In the genomic region with DNA sequence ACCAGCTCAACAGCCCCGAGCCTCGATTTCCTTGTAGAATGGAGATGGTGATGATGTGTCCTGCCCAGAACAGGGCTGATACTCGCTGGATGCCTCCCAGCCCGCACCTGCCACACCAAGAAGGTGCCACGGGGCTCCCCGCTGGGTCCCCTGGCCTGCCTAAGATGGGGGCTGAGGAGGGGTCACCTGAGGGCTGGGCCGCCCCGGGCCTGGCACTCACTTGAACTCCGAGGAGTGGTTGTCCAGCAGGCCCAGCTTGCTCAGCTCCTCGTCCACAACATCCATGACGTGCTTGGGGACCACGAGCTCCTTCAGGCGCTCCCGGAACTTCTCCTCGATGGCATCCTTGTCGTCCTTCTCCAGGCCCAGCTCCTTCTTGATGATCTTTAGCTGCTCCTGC, we compare ENCODE assay signal across 34 cellular contexts. TPM values are rescaled to one million over a fixed set of nuclear protein-coding genes. Genes with fewer than 3 reads are reported as not detected.
"Had no signal": no experiment of that assay in that cellular context is flagged by ENCODE, and none has a peak within 500 bp of the region (broad histone marks: within the 10 kb centered on the region; RNA-seq: fewer than 3 reads in every experiment).

No MANE protein-coding gene starts in this region.

- ATAC-seq: activated CD4-positive, alpha-beta T cell treated with anti-CD3 and anti-CD28 coated beads for 36 hours; activated CD8-positive, alpha-beta memory T cell treated with anti-CD3 and anti-CD28 coated beads, Interleukin-2, amount 10 ng/mL, durations not matched to agents 7 days and 5 days; activated CD8-positive, alpha-beta T cell treated with anti-CD3 and anti-CD28 coated beads, Interleukin-2, amount 10 ng/mL, durations not matched to agents 7 days and 5 days; gastrocnemius medialis had no signal

- H3K4me2 ChIP-seq: hepatocyte had no signal

- H3K79me2 ChIP-seq: hepatocyte had no signal

- H3K27ac Mint-ChIP-seq: activated CD4-positive, alpha-beta T cell treated with anti-CD3 and anti-CD28 coated beads for 36 hours; activated CD8-positive, alpha-beta memory T cell treated with anti-CD3 and anti-CD28 coated beads, Interleukin-2, amount 10 ng/mL, durations not matched to agents 7 days and 5 days; activated CD8-positive, alpha-beta T cell treated with anti-CD3 and anti-CD28 coated beads, Interleukin-2, amount 10 ng/mL, durations not matched to agents 7 days and 5 days; activated naive CD4-positive, alpha-beta T cell treated with anti-CD3 and anti-CD28 coated beads for 36 hours; activated naive CD8-positive, alpha-beta T cell treated with anti-CD3 and anti-CD28 coated beads for 36 hours; mesothelial cell of epicardium had no signal

- H3K9me3 ChIP-seq: adrenal gland, body of pancreas, colonic mucosa, gastrocnemius medialis, pancreas, prostate gland, sigmoid colon, suprapubic skin, tibial artery had no signal

- H3K27ac ChIP-seq: body of pancreas, colonic mucosa, dorsolateral prefrontal cortex, gastrocnemius medialis, hepatocyte, pancreas, prostate gland, sigmoid colon, suprapubic skin, tibial artery had no signal

- H3K4me3 ChIP-seq: adrenal gland, body of pancreas, colonic mucosa, dorsolateral prefrontal cortex, gastrocnemius medialis, hepatocyte, pancreas, prostate gland, sigmoid colon, suprapubic skin, tibial artery had no signal

- H3K4me3 Mint-ChIP-seq: activated CD4-positive, alpha-beta T cell treated with anti-CD3 and anti-CD28 coated beads for 36 hours; activated CD8-positive, alpha-beta memory T cell treated with anti-CD3 and anti-CD28 coated beads, Interleukin-2, amount 10 ng/mL, durations not matched to agents 7 days and 5 days; activated CD8-positive, alpha-beta T cell treated with anti-CD3 and anti-CD28 coated beads, Interleukin-2, amount 10 ng/mL, durations not matched to agents 7 days and 5 days; activated naive CD4-positive, alpha-beta T cell treated with anti-CD3 and anti-CD28 coated beads for 36 hours; activated naive CD8-positive, alpha-beta T cell treated with anti-CD3 and anti-CD28 coated beads for 36 hours; mesothelial cell of epicardium; naive B cell had no signal

- H3K27me3 ChIP-seq: adrenal gland, body of pancreas, colonic mucosa, dorsolateral prefrontal cortex, gastrocnemius medialis, hepatocyte, pancreas, sigmoid colon, suprapubic skin, tibial artery had no signal

- H3K4me1 Mint-ChIP-seq: activated CD4-positive, alpha-beta T cell treated with anti-CD3 and anti-CD28 coated beads for 36 hours; activated CD8-positive, alpha-beta memory T cell treated with anti-CD3 and anti-CD28 coated beads, Interleukin-2, amount 10 ng/mL, durations not matched to agents 7 days and 5 days; activated naive CD8-positive, alpha-beta T cell treated with anti-CD3 and anti-CD28 coated beads for 36 hours; mesothelial cell of epicardium had no signal

- H2AFZ ChIP-seq: hepatocyte had no signal

- H3K9me3 Mint-ChIP-seq: activated naive CD4-positive, alpha-beta T cell treated with anti-CD3 and anti-CD28 coated beads for 36 hours; activated naive CD8-positive, alpha-beta T cell treated with anti-CD3 and anti-CD28 coated beads for 36 hours; mesothelial cell of epicardium; naive B cell had no signal

- H3K36me3 ChIP-seq: colonic mucosa had no signal

- FAIRE-seq: pancreas, small intestine had no signal

- H3K4me1 ChIP-seq: body of pancreas, colonic mucosa, gastrocnemius medialis, pancreas, prostate gland, sigmoid colon, suprapubic skin, tibial artery had no signal

- H3K27me3 Mint-ChIP-seq: activated CD4-positive, alpha-beta T cell treated with anti-CD3 and anti-CD28 coated beads for 36 hours; activated CD8-positive, alpha-beta memory T cell treated with anti-CD3 and anti-CD28 coated beads, Interleukin-2, amount 10 ng/mL, durations not matched to agents 7 days and 5 days; activated naive CD8-positive, alpha-beta T cell treated with anti-CD3 and anti-CD28 coated beads for 36 hours; naive B cell had no signal

- DNase-seq: activated CD4-positive, alpha-beta T cell treated with anti-CD3 and anti-CD28 coated beads for 36 hours; activated CD4-positive, CD25-positive, alpha-beta regulatory T cell; activated CD8-positive, alpha-beta memory T cell treated with anti-CD3 and anti-CD28 coated beads, Interleukin-2, amount 10 ng/mL, durations not matched to agents 7 days and 5 days; activated CD8-positive, alpha-beta T cell treated with anti-CD3 and anti-CD28 coated beads, Interleukin-2, amount 10 ng/mL, durations not matched to agents 7 days and 5 days; activated effector memory CD4-positive, alpha-beta T cell treated with anti-CD3 and anti-CD28 coated beads, Interleukin-2, amount 50 U/mL, for 16 hours; activated naive CD4-positive, alpha-beta T cell treated with anti-CD3 and anti-CD28 coated beads for 36 hours; activated naive CD8-positive, alpha-beta T cell treated with anti-CD3 and anti-CD28 coated beads for 36 hours; aorta; colonic mucosa; dorsolateral prefrontal cortex; effector memory CD4-positive, alpha-beta T cell; erythroblast; gastrocnemius medialis; glutamatergic neuron; naive B cell; retina; sigmoid colon; small intestine; stimulated activated CD4-positive, alpha-beta T cell treated with anti-CD3 and anti-CD28 coated beads, Interleukin-15, amount 100 ng/mL, for 24 hours; stimulated activated CD4-positive, alpha-beta T cell treated with anti-CD3 and anti-CD28 coated beads, Interleukin-2, amount 100 ng/mL, for 24 hours; stimulated activated naive CD4-positive, alpha-beta T cell; tibial artery had no signal

RNA-seq across cellular contexts. Expression of a gene that starts 14.9 kb away (rescaled TPM):
- total RNA-seq: activated CD4-positive, alpha-beta T cell treated with anti-CD3 and anti-CD28 coated beads for 36 hours; activated CD8-positive, alpha-beta memory T cell treated with anti-CD3 and anti-CD28 coated beads, Interleukin-2, amount 10 ng/mL, durations not matched to agents 7 days and 5 days; activated CD8-positive, alpha-beta T cell treated with anti-CD3 and anti-CD28 coated beads, Interleukin-2, amount 10 ng/mL, durations not matched to agents 7 days and 5 days; activated naive CD4-positive, alpha-beta T cell treated with anti-CD3 and anti-CD28 coated beads for 36 hours; activated naive CD8-positive, alpha-beta T cell treated with anti-CD3 and anti-CD28 coated beads for 36 hours; adrenal gland; aorta; body of pancreas; colonic mucosa; dorsolateral prefrontal cortex; gastrocnemius medialis; hepatocyte; kidney epithelial cell; lower leg skin; mesothelial cell of epicardium; pancreas; sigmoid colon; T-helper 1 cell treated with Interleukin-12 subunit alpha and Interleukin-12 subunit beta and Interleukin-4 antibody, amounts not matched to agents 30 ng/mL and 1 ng/mL, for 36 hours; ureter had no signal
- polyA plus RNA-seq: adrenal gland, aorta, hepatocyte, neural cell, pancreas, sigmoid colon, small intestine had no signal
